Comparison of ENCODE assay signal across 11 cellular contexts in genomic region chr5:112548246-112548982, GRCh38.
DNase-seq lines count a peak whose midpoint lies in the region; ATAC-seq and TF ChIP-seq lines count a peak whose summit lies in the region.
"Had no signal": no experiment of that assay in that cellular context is flagged by ENCODE, and none has a peak within 500 bp of the region (broad histone marks: within the 10 kb centered on the region; RNA-seq: fewer than 3 reads in every experiment).

No MANE protein-coding gene starts in this region.

- TF ChIP-seq CTCF in SK-N-SH (IDR thresholded peaks at IDR 0.05) = no peak
- no peak for TF ChIP-seq CTCF in fibroblast of villous mesenchyme (IDR thresholded peaks at IDR 0.05; ENCODE audit: insufficient read depth, low read depth, low read length)
- TF ChIP-seq CTCF in smooth muscle cell (IDR thresholded peaks at IDR 0.05; ENCODE audit: borderline replicate concordance, insufficient read depth, poor library complexity, severe bottlenecking) = no peak

- H3K9ac ChIP-seq in SK-N-SH (no peak overlapping the region), smooth muscle cell (ENCODE audit: low read depth) (peak overlapping the region; percentile 29)

- no peaks in the 10 kb centered on the region for H3K9me2 ChIP-seq in SK-N-SH

- H3K4me3 ChIP-seq in SK-N-SH (ENCODE audit: low read depth in 2 of 2, low read length in 1 of 2) (no peak overlapping the region), fibroblast of villous mesenchyme (ENCODE audit: low read depth, low read length) (no peak overlapping the region), smooth muscle cell (no peak overlapping the region)
- H3K4me3 ChIP-seq: right lobe of liver had no signal

- H3K4me1 ChIP-seq in SK-N-SH (ENCODE audit: control insufficient read depth in 1 of 2, insufficient read depth in 2 of 2, low read depth in 1 of 2, low read length in 1 of 2) (peaks cover 0 to 3% of the 10 kb centered on the region in 2 experiments; a peak in 1 of 4 replicates), smooth muscle cell (ENCODE audit: low read depth) (peaks cover 9% of the 10 kb centered on the region)
- H3K4me1 ChIP-seq: right lobe of liver had no signal

- DNase-seq in activated naive CD4-positive, alpha-beta T cell treated with anti-CD3 and anti-CD28 coated beads, Interleukin-2, amount 50 U/mL, for 72 hours (ENCODE audit: low spot score in 2 of 2) = no peak
- DNase-seq in activated naive CD4-positive, alpha-beta T cell (lab: John Stamatoyannopoulos, UW) = no peak
- DNase-seq in SK-N-SH (no peak), fibroblast of villous mesenchyme (ENCODE audit: low read depth) (peak; percentile 90), smooth muscle cell (lab: John Stamatoyannopoulos, UW; ENCODE audit: unreplicated experiment) (no peak), NCI-H2227 (lab: John Stamatoyannopoulos, UW; ENCODE audit: unreplicated experiment) (no peak), HK-2 (ENCODE audit: unreplicated experiment) (no peak), NCI-H128 (lab: John Stamatoyannopoulos, UW; ENCODE audit: unreplicated experiment) (no peak)
- DNase-seq: activated CD8-positive, alpha-beta memory T cell treated with anti-CD3 and anti-CD28 coated beads for 24 hours; right lobe of liver had no signal

- no peaks in the 10 kb centered on the region for H3K9me3 Mint-ChIP-seq in activated naive CD4-positive, alpha-beta T cell treated with anti-CD3 and anti-CD28 coated beads, Interleukin-2, amount 50 U/mL, for 72 hours

- H2AFZ ChIP-seq in SK-N-SH (ENCODE audit: low read depth) = no peak overlapping the region
- H2AFZ ChIP-seq in smooth muscle cell (ENCODE audit: low read depth) = no peak overlapping the region

- ATAC-seq in activated naive CD4-positive, alpha-beta T cell treated with anti-CD3 and anti-CD28 coated beads, Interleukin-2, amount 50 U/mL, for 72 hours = peak; percentile 20 to 50

- H3F3A ChIP-seq in SK-N-SH (replicated peaks; ENCODE audit: insufficient read depth) (no peaks in the 10 kb centered on the region), smooth muscle cell (ENCODE audit: low read depth) (peaks cover 14% of the 10 kb centered on the region)

- H3K27ac ChIP-seq in SK-N-SH (ENCODE audit: low read depth in 2 of 2, low read length in 1 of 2) (no peak overlapping the region; a peak in 1 of 4 replicates), smooth muscle cell (ENCODE audit: low read depth) (peak overlapping the region; percentile 78)
- H3K27ac ChIP-seq: C4-2B, right lobe of liver had no signal

- no peaks in the 10 kb centered on the region for H3K36me3 ChIP-seq in SK-N-SH (replicated peaks in 1 of 2; ENCODE audit: control insufficient read depth in 1 of 2, insufficient read depth in 2 of 2, low read length in 1 of 2)
- H3K36me3 ChIP-seq in smooth muscle cell (ENCODE audit: low read depth) = no peaks in the 10 kb centered on the region
- H3K36me3 ChIP-seq: right lobe of liver had no signal

- H3K27ac Mint-ChIP-seq in activated naive CD4-positive, alpha-beta T cell treated with anti-CD3 and anti-CD28 coated beads, Interleukin-2, amount 50 U/mL, for 72 hours = no peak overlapping the region

- no peaks in the 10 kb centered on the region for H3K79me2 ChIP-seq in SK-N-SH (ENCODE audit: insufficient read depth)
- no peaks in the 10 kb centered on the region for H3K79me2 ChIP-seq in smooth muscle cell (ENCODE audit: low read depth)

- CTCF ChIA-PET in SK-N-SH (lab: Yijun Ruan, JAX) = interaction anchor here (1.1 to 10.8 kb wide), 5 partner anchors 29 to 300 kb away, joined by 3 to 112 read pairs (median 3); no protein-coding TSS in a partner anchor

- no peak for TF ChIP-seq EP300 in SK-N-SH (IDR thresholded peaks at IDR 0.05; ENCODE audit: borderline replicate concordance in 1 of 2, low read depth in 1 of 2, low read length in 1 of 2)

- no peaks in the 10 kb centered on the region for H4K20me1 ChIP-seq in SK-N-SH (ENCODE audit: insufficient read depth)
- no peaks in the 10 kb centered on the region for H4K20me1 ChIP-seq in smooth muscle cell (ENCODE audit: low read depth)

- H3K9me3 ChIP-seq in SK-N-SH (no peaks in the 10 kb centered on the region), smooth muscle cell (replicated peaks; ENCODE audit: low read depth) (no peaks in the 10 kb centered on the region)
- H3K9me3 ChIP-seq: right lobe of liver had no signal

- TF ChIP-seq RAD21 in SK-N-SH (IDR thresholded peaks at IDR 0.05; ENCODE audit: low read length) = no peak

- POLR2A ChIA-PET in SK-N-SH (lab: Yijun Ruan, JAX) = no interaction called here

- no peak overlapping the region for H3K4me2 ChIP-seq in SK-N-SH
- H3K4me2 ChIP-seq in smooth muscle cell = peak overlapping the region; percentile 73

- 39% methylated on average over 5 of the region's 5 CpGs for WGBS in SK-N-SH (ENCODE audit: low lambda C conversion rate)
- WGBS in smooth muscle cell (ENCODE audit: low lambda C conversion rate) = 7% methylated on average over 5 of the region's 5 CpGs

- H3K36me3 Mint-ChIP-seq in activated naive CD4-positive, alpha-beta T cell treated with anti-CD3 and anti-CD28 coated beads, Interleukin-2, amount 50 U/mL, for 72 hours = no peaks in the 10 kb centered on the region

- H3K27me3 ChIP-seq in SK-N-SH (ENCODE audit: insufficient read depth) (no peaks in the 10 kb centered on the region), smooth muscle cell (ENCODE audit: low read depth) (no peaks in the 10 kb centered on the region)
- H3K27me3 ChIP-seq: right lobe of liver had no signal

TF ChIP-seq in SK-N-SH, 30 proteins besides CTCF, POLR2A, EP300 and RAD21:
- TF ChIP-seq PBX3 (IDR thresholded peaks at IDR 0.05) = 0 out of 2 replicates have a peak, but pooled peaks have one; percentile 25
- TF ChIP-seq JUND (IDR thresholded peaks at IDR 0.05) = no peak
- TF ChIP-seq RXRA (IDR thresholded peaks at IDR 0.05; ENCODE audit: borderline replicate concordance, low read depth) = no peak
- TF ChIP-seq FOSL2 (IDR thresholded peaks at IDR 0.05; ENCODE audit: borderline replicate concordance, low read depth) = peak; percentile 35; the same call in 1 of the 2 replicates
